Comparison of ENCODE assay signal across 19 cellular contexts in the genomic region with DNA sequence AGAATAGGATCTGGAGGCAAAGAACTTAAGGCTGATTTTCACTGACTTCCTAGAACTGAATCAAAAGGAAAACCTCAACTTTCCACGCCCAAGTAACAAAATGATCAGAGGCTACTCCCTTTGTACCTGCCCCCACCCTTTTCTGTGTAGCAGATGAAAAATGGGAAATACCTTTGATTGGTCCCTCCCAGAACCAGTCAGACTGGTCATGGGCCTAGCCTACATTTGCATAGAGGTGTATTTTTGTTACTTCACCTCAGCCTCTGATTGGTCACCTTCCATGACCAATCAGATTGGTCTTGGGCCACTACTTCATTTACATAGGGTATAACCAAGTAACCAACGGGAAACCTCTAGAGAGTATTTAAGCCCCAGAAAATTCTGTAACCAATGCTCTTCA.
"Had no signal": no experiment of that assay in that cellular context is flagged by ENCODE, and none has a peak within 500 bp of the region (broad histone marks: within the 10 kb centered on the region; RNA-seq: fewer than 3 reads in every experiment).

No MANE protein-coding gene starts in this region.

- H3K4me3 ChIP-seq: coronary artery, dorsolateral prefrontal cortex, esophagus muscularis mucosa, gastroesophageal sphincter, heart right ventricle, left lung, lower lobe of right lung, mucosa of descending colon had no signal

- H3K27me3 Mint-ChIP-seq: naive B cell had no signal

- ATAC-seq: foreskin keratinocyte, gastroesophageal sphincter, heart right ventricle, left cardiac atrium, left lung, left ventricle myocardium superior, lower lobe of right lung, mucosa of descending colon had no signal

- H3K27ac Mint-ChIP-seq: mesothelial cell of epicardium, naive B cell had no signal

- DNase-seq: dermis blood vessel endothelial cell; dorsolateral prefrontal cortex; effector CD4-positive, alpha-beta T cell; effector memory CD4-positive, alpha-beta T cell; erythroblast; foreskin keratinocyte; heart right ventricle; hippocampal formation; left cardiac atrium; left lung; left ventricle myocardium superior; lower lobe of right lung; mesenchymal stem cell; mucosa of descending colon; naive B cell had no signal

- H3K4me3 Mint-ChIP-seq: mesothelial cell of epicardium, naive B cell had no signal

- H3K4me1 Mint-ChIP-seq: mesothelial cell of epicardium, naive B cell had no signal
